ENCODE assay signal across 10 cellular contexts in the genomic region with DNA sequence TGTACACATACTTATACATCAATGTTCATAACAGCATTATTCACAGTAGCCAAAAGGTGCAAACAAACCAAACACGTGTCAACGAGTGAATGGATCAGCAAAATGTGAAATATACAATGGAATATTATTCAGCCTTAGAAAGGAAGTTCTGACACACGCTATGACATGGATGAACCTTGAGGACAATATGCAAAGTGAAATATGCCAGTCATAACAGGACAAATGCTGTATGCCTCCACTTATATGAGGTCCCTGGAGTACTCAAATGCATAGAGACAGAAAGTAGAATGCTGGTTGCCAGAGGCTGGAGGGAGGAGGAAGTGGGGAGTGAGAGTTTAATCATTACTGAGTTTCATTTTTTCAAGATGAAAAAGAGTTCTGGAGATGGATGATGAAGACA. TPM values are rescaled to one million over a fixed set of nuclear protein-coding genes. Genes with fewer than 3 reads are reported as not detected.
DNase-seq lines count a peak whose midpoint lies in the region; ATAC-seq and TF ChIP-seq lines count a peak whose summit lies in the region.
"Had no signal": no experiment of that assay in that cellular context is flagged by ENCODE, and none has a peak within 500 bp of the region (broad histone marks: within the 10 kb centered on the region; RNA-seq: fewer than 3 reads in every experiment).

No MANE protein-coding gene starts in this region.

- no peak overlapping the region for H2AFZ ChIP-seq in GM23248

- intact Hi-C loops in posterior vena cava (cut with DNase I), result no loop called here

- no peaks in the 10 kb centered on the region for H3K36me3 Mint-ChIP-seq in activated T-cell treated with anti-CD3 and anti-CD28 coated beads, Interleukin-2, amount 50 U/mL, for 72 hours (ENCODE audit: insufficient read depth in 2 of 2)

- no peak overlapping the region for H3K4me2 ChIP-seq in GM23248 (ENCODE audit: unreplicated experiment)

- H3K9me2 ChIP-seq in GM23248 (ENCODE audit: insufficient read depth), result no peaks in the 10 kb centered on the region

- no peaks in the 10 kb centered on the region for H3K79me2 ChIP-seq in GM23248 (ENCODE audit: insufficient read depth)

- H3K9me3 Mint-ChIP-seq in activated T-cell treated with anti-CD3 and anti-CD28 coated beads, Interleukin-2, amount 50 U/mL, for 72 hours, result peaks cover 0 to 4% of the 10 kb centered on the region in 2 donors
- H3K9me3 Mint-ChIP-seq: dendritic cell treated with granulocyte-macrophage colony-stimulating factor and Interleukin-4, amounts not matched to agents 40 ng/mL and 50 ng/mL, for 4 days had no signal

- ATAC-seq in GM18499 (IDR thresholded peaks at IDR 0.05; ENCODE audit: insufficient read depth, unreplicated experiment) (peak; percentile 92), GM19463 (IDR thresholded peaks at IDR 0.05; ENCODE audit: unreplicated experiment) (peak; percentile 83), HG03066 (IDR thresholded peaks at IDR 0.05; ENCODE audit: low read depth, unreplicated experiment) (peak; percentile 93)
- peak; percentile 90 to 95 for ATAC-seq in activated T-cell treated with anti-CD3 and anti-CD28 coated beads, Interleukin-2, amount 50 U/mL, for 72 hours (replicated peaks in 1 of 2)

- H3K27ac ChIP-seq in WERI-Rb-1 (no peak overlapping the region), GM23248 (no peak overlapping the region)
- H3K27ac ChIP-seq: prostate gland had no signal

- peak overlapping the region; percentile 42 to 46 for H3K4me3 Mint-ChIP-seq in activated T-cell treated with anti-CD3 and anti-CD28 coated beads, Interleukin-2, amount 50 U/mL, for 72 hours
- H3K4me3 Mint-ChIP-seq: dendritic cell treated with granulocyte-macrophage colony-stimulating factor and Interleukin-4, amounts not matched to agents 40 ng/mL and 50 ng/mL, for 4 days had no signal

- peak overlapping the region; percentile 74 for H3K27ac Mint-ChIP-seq in activated T-cell treated with anti-CD3 and anti-CD28 coated beads, Interleukin-2, amount 50 U/mL, for 72 hours
- H3K27ac Mint-ChIP-seq: dendritic cell treated with granulocyte-macrophage colony-stimulating factor and Interleukin-4, amounts not matched to agents 40 ng/mL and 50 ng/mL, for 4 days had no signal

- DNase-seq in activated T-cell treated with anti-CD3 and anti-CD28 coated beads, Interleukin-2, amount 50 U/mL, for 72 hours, result peak; percentile 54 to 60
- DNase-seq in WERI-Rb-1, result no peak
- DNase-seq in GM23248, result no peak
- no peak for DNase-seq in posterior vena cava (ENCODE audit: low spot score)
- DNase-seq in NCI-H146 treated with DMSO at 0.1 percent for 48 hours (lab: John Stamatoyannopoulos, UW; ENCODE audit: unreplicated experiment), result no peak

- peaks cover 13% of the 10 kb centered on the region for H3F3A ChIP-seq in GM23248 (ENCODE audit: insufficient read depth)

- H3K27me3 Mint-ChIP-seq in activated T-cell treated with anti-CD3 and anti-CD28 coated beads, Interleukin-2, amount 50 U/mL, for 72 hours (ENCODE audit: low read depth), result no peaks in the 10 kb centered on the region

- no peaks in the 10 kb centered on the region for H4K20me1 ChIP-seq in GM23248 (ENCODE audit: insufficient read depth)

- no peak overlapping the region for H3K4me3 ChIP-seq in WERI-Rb-1 (ENCODE audit: low read depth, low read length)
- H3K4me3 ChIP-seq in GM23248, result no peak overlapping the region
- H3K4me3 ChIP-seq: prostate gland had no signal

- 70 to 71% methylated on average over 3 of the region's 3 CpGs for WGBS in GM23248 (ENCODE audit: low coverage in 1 of 2, low lambda C conversion rate in 2 of 2, missing lambda C conversion rate in 2 of 2), 2 experiments

- H3K36me3 ChIP-seq in WERI-Rb-1 (no peaks in the 10 kb centered on the region), GM23248 (ENCODE audit: low read depth) (no peaks in the 10 kb centered on the region)
- H3K36me3 ChIP-seq: prostate gland had no signal

- peaks cover 29% of the 10 kb centered on the region for H3K4me1 Mint-ChIP-seq in activated T-cell treated with anti-CD3 and anti-CD28 coated beads, Interleukin-2, amount 50 U/mL, for 72 hours (ENCODE audit: low read depth)

- peaks cover 7% of the 10 kb centered on the region; the same call in 1 of the 2 replicates for H3K4me1 ChIP-seq in GM23248 (ENCODE audit: insufficient read depth)
- H3K4me1 ChIP-seq: prostate gland had no signal

- TF ChIP-seq CTCF in WERI-Rb-1 (IDR thresholded peaks at IDR 0.05; ENCODE audit: low read depth, low read length), result no peak

- H3K27me3 ChIP-seq in WERI-Rb-1 (ENCODE audit: insufficient read depth, low read depth, severe bottlenecking), result peaks cover 19% of the 10 kb centered on the region
- no peaks in the 10 kb centered on the region for H3K27me3 ChIP-seq in GM23248 (replicated peaks; ENCODE audit: insufficient read depth)

- H3K9ac ChIP-seq in GM23248, result no peak overlapping the region

- H3K9me3 ChIP-seq in WERI-Rb-1 (ENCODE audit: severe bottlenecking) (peaks cover 5% of the 10 kb centered on the region), GM23248 (ENCODE audit: low read depth) (no peaks in the 10 kb centered on the region)
- H3K9me3 ChIP-seq: prostate gland had no signal

- in situ Hi-C loops in GM23248 (cut with MboI), result no loop called here

RNA-seq across cellular contexts. Expression of gene IGF2R, which starts 37.8 kb away (rescaled TPM):
- 10 to 100 TPM; 68.9 to 83.6 TPM for total RNA-seq in activated T-cell treated with anti-CD3 and anti-CD28 coated beads, Interleukin-2, amount 50 U/mL, for 72 hours
- total RNA-seq in GM23248 (2014; rRNA removed; shearing (Covaris generic)), result 30.9 TPM in 2 replicates
- 8.1 and 8.8 TPM in 2 replicates for polyA plus RNA-seq in GM23248 (2016; fragmentation: Nextera tagmentation; extraction: Ambion mirVana)
- total RNA-seq in posterior vena cava, result 10 to 100 TPM; 62.7 to 71.8 TPM

RNA-seq across cellular contexts. Expression of gene MAS1, which starts 40.3 kb away (rescaled TPM):
- total RNA-seq in activated T-cell treated with anti-CD3 and anti-CD28 coated beads, Interleukin-2, amount 50 U/mL, for 72 hours, result not detected
- not detected in 2 replicates for total RNA-seq in GM23248 (2014; rRNA removed; shearing (Covaris generic))
- not detected in 2 replicates for polyA plus RNA-seq in GM23248 (2016; fragmentation: Nextera tagmentation; extraction: Ambion mirVana)
- total RNA-seq in posterior vena cava, result under 1 TPM; 0.29 to 0.42 TPM

Comparison
In these comparisons a context has a peak if more than half of its experiments do, and no peak if none do; other contexts are left out.
1. DNase-seq: peak in activated T-cell treated with anti-CD3 and anti-CD28 coated beads, Interleukin-2, amount 50 U/mL, for 72 hours (2 of 2); none in WERI-Rb-1 (single experiment), GM23248 (single experiment), posterior vena cava (single experiment) and NCI-H146 treated with DMSO at 0.1 percent for 48 hours (single experiment).
2. Peak in every context shown above with its lines, with median percentiles within 50 percentile points of each other: ATAC-seq.